In genomic region chr1:150696151-150696550, GRCh38 we compare ENCODE assay signal across 1 cellular context.
TF ChIP-seq lines count a peak whose summit lies in the region.

No MANE protein-coding gene starts in this region.

TF ChIP-seq in GM12878, 131 proteins besides CTCF, POLR2A, EP300 and RAD21 (continued from another document):
- TF ChIP-seq HDGF (IDR thresholded peaks at IDR 0.05): no peak
